1 cellular context compared by ENCODE assay signal in genomic region chr5:133977161-133977787, GRCh38.
TF ChIP-seq lines count a peak whose summit lies in the region.

No MANE protein-coding gene starts in this region.

TF ChIP-seq in HepG2, 621 proteins besides CTCF, POLR2A, EP300 and RAD21 (continued from another document):
- TF ChIP-seq SALL1 (CRISPR knock-in tag; IDR thresholded peaks at IDR 0.05) = peak; percentile 55; the same call in 1 of the 2 replicates
- TF ChIP-seq SETDB1 (CRISPR knock-in tag; IDR thresholded peaks at IDR 0.05; ENCODE audit: borderline replicate concordance) = no peak
- peak; percentile 87 for TF ChIP-seq SRF (IDR thresholded peaks at IDR 0.05; ENCODE audit: low read depth, low read length)
- TF ChIP-seq ZNF451 (CRISPR knock-in tag; IDR thresholded peaks at IDR 0.05) = no peak
- TF ChIP-seq DBP (CRISPR knock-in tag; IDR thresholded peaks at IDR 0.05; ENCODE audit: not compliant biosample characterization) = no peak
- 0 out of 2 replicates have a peak, but pooled peaks have one; percentile 22 for TF ChIP-seq HMG20A (CRISPR knock-in tag; IDR thresholded peaks at IDR 0.05; ENCODE audit: borderline replicate concordance)
- TF ChIP-seq SMARCC2 (IDR thresholded peaks at IDR 0.05) = no peak
TF ChIP-seq in HepG2: peak in this region for 19.
